ENCODE assay signal across 10 cellular contexts in genomic region chr11:62125316-62125715, GRCh38. TPM values are rescaled to one million over a fixed set of nuclear protein-coding genes. Genes with fewer than 3 reads are reported as not detected.
DNase-seq lines count a peak whose midpoint lies in the region; ATAC-seq lines count a peak whose summit lies in the region.
"Had no signal": no experiment of that assay in that cellular context is flagged by ENCODE, and none has a peak within 500 bp of the region (broad histone marks: within the 10 kb centered on the region; RNA-seq: fewer than 3 reads in every experiment).

No MANE protein-coding gene starts in this region.

- H3K27me3 Mint-ChIP-seq in activated T-helper 17 cell treated with anti-CD3 and anti-CD28 coated beads, Interleukin-2, amount 50 U/mL, for 72 hours, result no peaks in the 10 kb centered on the region
- no peaks in the 10 kb centered on the region for H3K27me3 Mint-ChIP-seq in memory B cell

- H3K27me3 ChIP-seq in BLaER1 treated with 17β-estradiol and CSF1 and Interleukin-3, amounts not matched to agents 10 nM and 100 nM, result no peaks in the 10 kb centered on the region
- H3K27me3 ChIP-seq: upper lobe of right lung had no signal

- DNase-seq in HT-29 (ENCODE audit: low spot score), result peak; percentile 19
- no peak for DNase-seq in memory B cell (ENCODE audit: low spot score in 2 of 2)
- no peak for DNase-seq in stimulated activated CD4-positive, alpha-beta T cell treated with anti-CD3 and anti-CD28 coated beads, Interleukin-2, amount 100 ng/mL, for 48 hours
- DNase-seq in pons (ENCODE audit: low spot score), result no peak
- no peak for DNase-seq in amygdala (lab: John Stamatoyannopoulos, UW)
- no peak for DNase-seq in stimulated activated CD4-positive, alpha-beta T cell treated with anti-CD3 and anti-CD28 coated beads, Interleukin-1b, Interleukin-23, amount 100 ng/mL, for 48 hours
- DNase-seq: Right ventricle myocardium superior, upper lobe of right lung had no signal

- peaks cover 24 to 41% (median 37%) of the 10 kb centered on the region in 11 experiments for H3K36me3 ChIP-seq in BLaER1 treated with 17β-estradiol and CSF1 and Interleukin-3, amounts not matched to agents 10 nM and 100 nM

- peak overlapping the region in 7 of 11 experiments; percentile 87 to 97 (median 93); a peak in 8 of 22 replicates for H3K27ac ChIP-seq in BLaER1 treated with 17β-estradiol and CSF1 and Interleukin-3, amounts not matched to agents 10 nM and 100 nM
- H3K27ac ChIP-seq: upper lobe of right lung had no signal

- H3K4me1 ChIP-seq in BLaER1 treated with 17β-estradiol and CSF1 and Interleukin-3, amounts not matched to agents 10 nM and 100 nM, result peaks cover 20 to 31% (median 25%) of the 10 kb centered on the region in 10 experiments

- H3K9ac ChIP-seq in BLaER1 treated with 17β-estradiol and CSF1 and Interleukin-3, amounts not matched to agents 10 nM and 100 nM, result peak overlapping the region; percentile 87 to 98 (median 95)

- peak overlapping the region; percentile 92 for H3K27ac Mint-ChIP-seq in activated T-helper 17 cell treated with anti-CD3 and anti-CD28 coated beads, Interleukin-2, amount 50 U/mL, for 72 hours
- no peak overlapping the region for H3K27ac Mint-ChIP-seq in memory B cell

- H3K4me2 ChIP-seq in BLaER1 treated with 17β-estradiol and CSF1 and Interleukin-3, amounts not matched to agents 10 nM and 100 nM, result peak overlapping the region; percentile 86 to 99 (median 97)

- H3K9me3 ChIP-seq in BLaER1 treated with 17β-estradiol and CSF1 and Interleukin-3, amounts not matched to agents 10 nM and 100 nM (replicated peaks in 1 of 11), result no peaks in the 10 kb centered on the region
- H3K9me3 ChIP-seq: upper lobe of right lung had no signal

- ATAC-seq in activated T-helper 17 cell treated with anti-CD3 and anti-CD28 coated beads, Interleukin-2, amount 50 U/mL, for 72 hours (replicated peaks), result no peak
- ATAC-seq in memory B cell (ENCODE audit: low read depth), result no peak
- ATAC-seq: upper lobe of right lung had no signal

- peaks cover 22% of the 10 kb centered on the region for H3K4me1 Mint-ChIP-seq in activated T-helper 17 cell treated with anti-CD3 and anti-CD28 coated beads, Interleukin-2, amount 50 U/mL, for 72 hours
- H3K4me1 Mint-ChIP-seq in memory B cell, result peaks cover 19% of the 10 kb centered on the region

- H4K20me1 ChIP-seq in BLaER1 treated with 17β-estradiol and CSF1 and Interleukin-3, amounts not matched to agents 10 nM and 100 nM, result peaks cover 0 to 58% (median 53%) of the 10 kb centered on the region in 11 experiments; a peak in 18 of 22 replicates

- H3K4me3 ChIP-seq in BLaER1 treated with 17β-estradiol and CSF1 and Interleukin-3, amounts not matched to agents 10 nM and 100 nM, result peak overlapping the region; percentile 88 to 99 (median 96)

- peak overlapping the region; percentile 97 for H3K4me3 Mint-ChIP-seq in activated T-helper 17 cell treated with anti-CD3 and anti-CD28 coated beads, Interleukin-2, amount 50 U/mL, for 72 hours
- peak overlapping the region; percentile 37 for H3K4me3 Mint-ChIP-seq in memory B cell

- no peaks in the 10 kb centered on the region for H3K9me3 Mint-ChIP-seq in activated T-helper 17 cell treated with anti-CD3 and anti-CD28 coated beads, Interleukin-2, amount 50 U/mL, for 72 hours
- no peaks in the 10 kb centered on the region for H3K9me3 Mint-ChIP-seq in memory B cell

- H3K36me3 Mint-ChIP-seq in activated T-helper 17 cell treated with anti-CD3 and anti-CD28 coated beads, Interleukin-2, amount 50 U/mL, for 72 hours (ENCODE audit: low read depth), result peaks cover 31% of the 10 kb centered on the region
- H3K36me3 Mint-ChIP-seq in memory B cell, result peaks cover 12% of the 10 kb centered on the region

RNA-seq across cellular contexts. Expression of gene INCENP, which starts 1.5 kb away (rescaled TPM):
- 131 and 164 TPM in 2 replicates for total RNA-seq in HT-29 (2014; rRNA removed; shearing (Covaris generic))
- total RNA-seq in activated T-helper 17 cell treated with anti-CD3 and anti-CD28 coated beads, Interleukin-2, amount 50 U/mL, for 72 hours, result 100 to 1,000 TPM; 125 to 142 TPM
